In the genomic region with DNA sequence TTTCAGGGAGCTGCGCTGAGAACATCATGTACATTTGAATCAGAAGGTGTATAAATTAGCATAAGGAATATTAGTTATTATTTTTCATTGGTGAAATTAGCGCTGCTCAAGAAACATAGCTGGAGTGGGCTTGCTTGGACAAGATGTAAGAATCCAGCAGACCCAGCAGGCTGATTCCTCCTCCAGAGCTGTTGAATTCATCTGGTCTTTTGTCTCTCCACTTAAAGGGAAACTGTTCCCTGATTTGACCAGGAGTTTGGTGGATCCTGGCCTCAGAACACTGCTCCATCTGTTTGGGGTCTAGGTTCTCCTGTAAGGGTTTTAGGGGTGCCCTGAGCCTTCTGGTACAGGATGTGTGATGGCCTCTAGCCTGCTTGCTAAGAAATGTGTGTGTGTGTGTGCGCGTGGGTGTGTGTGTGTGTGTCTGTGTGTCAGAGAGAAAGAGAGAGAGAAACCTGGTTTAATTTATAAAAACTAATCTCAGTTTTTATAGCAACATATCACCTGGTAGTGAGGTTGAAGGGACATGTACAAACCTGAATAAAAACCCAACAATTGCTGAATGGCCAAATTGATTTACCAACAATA, we compare ENCODE assay signal across 24 cellular contexts. TPM values are rescaled to one million over a fixed set of nuclear protein-coding genes. Genes with fewer than 3 reads are reported as not detected.
DNase-seq lines count a peak whose midpoint lies in the region; ATAC-seq, FAIRE-seq and TF ChIP-seq lines count a peak whose summit lies in the region.
"Had no signal": no experiment of that assay in that cellular context is flagged by ENCODE, and none has a peak within 500 bp of the region (broad histone marks: within the 10 kb centered on the region; RNA-seq: fewer than 3 reads in every experiment).

No MANE protein-coding gene starts in this region.

- no peaks in the 10 kb centered on the region for H3K27me3 ChIP-seq in naive thymus-derived CD4-positive, alpha-beta T cell (ENCODE audit: control insufficient read depth in 2 of 2, insufficient read depth in 2 of 2, low read length in 2 of 2)
- H3K27me3 ChIP-seq: BLaER1 treated with 17β-estradiol and CSF1 and Interleukin-3, amounts not matched to agents 10 nM and 100 nM; cardiac muscle cell; dorsolateral prefrontal cortex; sigmoid colon had no signal

- CTCF ChIA-PET in activated CD8-positive, alpha-beta T cell treated with anti-CD3 and anti-CD28 coated beads for 36 hours (lab: Charles Lee), result interaction anchor here (1.3 kb wide), 1 partner anchor 11 kb away, joined by 5 read pairs; no protein-coding TSS in a partner anchor
- CTCF ChIA-PET in naive thymus-derived CD4-positive, alpha-beta T cell (lab: Charles Lee), result interaction anchor here (1.0 to 1.4 kb wide), 6 partner anchors 12 to 105 kb away, joined by 3 read pairs; no protein-coding TSS in a partner anchor

- H3K4me3 Mint-ChIP-seq in activated T-cell treated with anti-CD3 and anti-CD28 coated beads, Interleukin-2, amount 50 U/mL, for 24 hours, result no peak overlapping the region
- H3K4me3 Mint-ChIP-seq in activated CD8-positive, alpha-beta T cell treated with anti-CD3 and anti-CD28 coated beads for 36 hours, result no peak overlapping the region
- peak overlapping the region in 7 of 10 donors; percentile 31 to 99 (median 54) for H3K4me3 Mint-ChIP-seq in naive thymus-derived CD4-positive, alpha-beta T cell
- H3K4me3 Mint-ChIP-seq: activated T-cell treated with anti-CD3 and anti-CD28 coated beads, Interleukin-2, amount 50 U/mL, for 4 hours had no signal

- no peak overlapping the region for H3K4me3 ChIP-seq in naive thymus-derived CD4-positive, alpha-beta T cell (ENCODE audit: low read length)
- H3K4me3 ChIP-seq: BLaER1 treated with 17β-estradiol and CSF1 and Interleukin-3, amounts not matched to agents 10 nM and 100 nM; cardiac muscle cell; dorsolateral prefrontal cortex; sigmoid colon had no signal

- peak; percentile 24 for FAIRE-seq in GM12892 (lab: Jason Lieb, UNC)
- FAIRE-seq: islet of Langerhans, urothelium cell line had no signal

- no peak for DNase-seq in activated T-cell treated with anti-CD3 and anti-CD28 coated beads, Interleukin-2, amount 50 U/mL, for 24 hours
- DNase-seq in activated T-cell treated with anti-CD3 and anti-CD28 coated beads for 4 hours, result no peak
- DNase-seq in GM12892 (ENCODE audit: insufficient read length), result no peak
- DNase-seq in activated CD8-positive, alpha-beta T cell treated with anti-CD3 and anti-CD28 coated beads for 36 hours, result peak; percentile 75
- DNase-seq in naive thymus-derived CD4-positive, alpha-beta T cell, result no peak
- DNase-seq in NCI-H2227 treated with DMSO at 0.1 percent for 48 hours (lab: John Stamatoyannopoulos, UW), result no peak
- DNase-seq in T-helper 9 cell, result no peak
- DNase-seq: activated CD4-positive, CD25-positive, alpha-beta regulatory T cell treated with anti-CD3 and anti-CD28 coated beads, Interleukin-2, amount 50 U/mL, for 72 hours; activated T-cell treated with anti-CD3 and anti-CD28 coated beads, Interleukin-2, amount 50 U/mL, for 4 hours; dorsolateral prefrontal cortex; GDM1; H7; hippocampal formation; NCI-H1105 treated with DMSO at 0.1 percent for 48 hours; NCI-H2171; NCI-H748 treated with DMSO at 0.1 percent for 48 hours; sigmoid colon; T1000 had no signal

- peak; percentile 37 for ATAC-seq in activated CD8-positive, alpha-beta T cell treated with anti-CD3 and anti-CD28 coated beads for 36 hours
- ATAC-seq in naive thymus-derived CD4-positive, alpha-beta T cell, result no peak
- ATAC-seq in SK-N-SH treated with all-trans-retinoic acid at 6 μM for 48 hours, result no peak
- ATAC-seq: foreskin keratinocyte had no signal

- intact Hi-C loops in activated CD8-positive, alpha-beta T cell treated with anti-CD3 and anti-CD28 coated beads for 36 hours (cut with micrococcal nuclease), result no loop called here
- intact Hi-C loops in naive thymus-derived CD4-positive, alpha-beta T cell (cut with micrococcal nuclease), result no loop called here

- H3K4me1 Mint-ChIP-seq in activated T-cell treated with anti-CD3 and anti-CD28 coated beads, Interleukin-2, amount 50 U/mL, for 24 hours (ENCODE audit: low read depth), result peaks cover 67% of the 10 kb centered on the region
- H3K4me1 Mint-ChIP-seq in activated CD8-positive, alpha-beta T cell treated with anti-CD3 and anti-CD28 coated beads for 36 hours (ENCODE audit: low read depth), result peaks cover 46% of the 10 kb centered on the region
- peaks cover 48 to 89% (median 67%) of the 10 kb centered on the region in 7 donors for H3K4me1 Mint-ChIP-seq in naive thymus-derived CD4-positive, alpha-beta T cell

- TF ChIP-seq CTCF in activated CD8-positive, alpha-beta T cell treated with anti-CD3 and anti-CD28 coated beads for 36 hours (IDR thresholded peaks at IDR 0.05), result no peak

- H3K36me3 ChIP-seq in naive thymus-derived CD4-positive, alpha-beta T cell (ENCODE audit: control insufficient read depth in 2 of 3, insufficient read depth in 3 of 3, low read length in 3 of 3), result peaks cover 0 to 3% (median 0%) of the 10 kb centered on the region in 3 experiments
- H3K36me3 ChIP-seq: BLaER1 treated with 17β-estradiol and CSF1 and Interleukin-3, amounts not matched to agents 10 nM and 100 nM; cardiac muscle cell; sigmoid colon had no signal

- peaks cover 9% of the 10 kb centered on the region for H3K36me3 Mint-ChIP-seq in activated T-cell treated with anti-CD3 and anti-CD28 coated beads, Interleukin-2, amount 50 U/mL, for 24 hours (ENCODE audit: low read depth)
- H3K36me3 Mint-ChIP-seq in activated CD8-positive, alpha-beta T cell treated with anti-CD3 and anti-CD28 coated beads for 36 hours (ENCODE audit: low read depth), result peaks cover 23% of the 10 kb centered on the region
- peaks cover 8 to 76% (median 51%) of the 10 kb centered on the region in 5 donors for H3K36me3 Mint-ChIP-seq in naive thymus-derived CD4-positive, alpha-beta T cell

- no peaks in the 10 kb centered on the region for H3K9me3 Mint-ChIP-seq in activated T-cell treated with anti-CD3 and anti-CD28 coated beads, Interleukin-2, amount 50 U/mL, for 24 hours
- H3K9me3 Mint-ChIP-seq in activated CD8-positive, alpha-beta T cell treated with anti-CD3 and anti-CD28 coated beads for 36 hours, result no peaks in the 10 kb centered on the region
- peaks cover 0 to 3% (median 0%) of the 10 kb centered on the region in 11 donors for H3K9me3 Mint-ChIP-seq in naive thymus-derived CD4-positive, alpha-beta T cell
- H3K9me3 Mint-ChIP-seq: activated T-cell treated with anti-CD3 and anti-CD28 coated beads, Interleukin-2, amount 50 U/mL, for 4 hours had no signal

- H3K4me1 ChIP-seq in naive thymus-derived CD4-positive, alpha-beta T cell (ENCODE audit: control insufficient read depth in 2 of 2, insufficient read depth in 2 of 2, low read length in 2 of 2), result peaks cover 8 to 58% of the 10 kb centered on the region in 2 donors
- H3K4me1 ChIP-seq: sigmoid colon had no signal

- H3K9me3 ChIP-seq in naive thymus-derived CD4-positive, alpha-beta T cell (ENCODE audit: control insufficient read depth in 2 of 3, low read length in 3 of 3), result peaks cover 0 to under 1% (median 0%) of the 10 kb centered on the region in 3 experiments
- H3K9me3 ChIP-seq: sigmoid colon had no signal

- POLR2A ChIA-PET in activated CD8-positive, alpha-beta T cell treated with anti-CD3 and anti-CD28 coated beads for 36 hours (lab: Charles Lee), result interaction anchor here (1.3 to 3.2 kb wide), 3 partner anchors 8 to 12 kb away, joined by 4 to 15 read pairs (median 4); a partner anchor contains a TSS
- POLR2A ChIA-PET in naive thymus-derived CD4-positive, alpha-beta T cell (lab: Charles Lee), result interaction anchor here (0.7 to 15.0 kb wide), 6 partner anchors 13 to 77 kb away, joined by 3 to 425 read pairs (median 6); no protein-coding TSS in a partner anchor

- peak overlapping the region; percentile 72 for H3K27ac Mint-ChIP-seq in activated T-cell treated with anti-CD3 and anti-CD28 coated beads, Interleukin-2, amount 50 U/mL, for 24 hours
- peak overlapping the region; percentile 64 for H3K27ac Mint-ChIP-seq in activated CD8-positive, alpha-beta T cell treated with anti-CD3 and anti-CD28 coated beads for 36 hours
- peak overlapping the region; percentile 10 to 100 (median 94) for H3K27ac Mint-ChIP-seq in naive thymus-derived CD4-positive, alpha-beta T cell

- no peaks in the 10 kb centered on the region for H3K27me3 Mint-ChIP-seq in activated T-cell treated with anti-CD3 and anti-CD28 coated beads, Interleukin-2, amount 50 U/mL, for 24 hours
- no peaks in the 10 kb centered on the region for H3K27me3 Mint-ChIP-seq in activated CD8-positive, alpha-beta T cell treated with anti-CD3 and anti-CD28 coated beads for 36 hours
- H3K27me3 Mint-ChIP-seq in naive thymus-derived CD4-positive, alpha-beta T cell, result no peaks in the 10 kb centered on the region

- H3K27ac ChIP-seq in naive thymus-derived CD4-positive, alpha-beta T cell (ENCODE audit: low read depth, low read length), result peak overlapping the region; percentile 83
- H3K27ac ChIP-seq: BLaER1 treated with 17β-estradiol and CSF1 and Interleukin-3, amounts not matched to agents 10 nM and 100 nM; cardiac muscle cell; dorsolateral prefrontal cortex; foreskin keratinocyte; sigmoid colon had no signal

- TF ChIP-seq POLR2A in GM12892 (IDR thresholded peaks at IDR 0.05; ENCODE audit: low read depth, low read length), result no peak

TF ChIP-seq in SK-N-SH treated with all-trans-retinoic acid at 6 μM for 48 hours, 23 proteins besides CTCF, POLR2A, EP300 and RAD21 (continues in another document):
- no peak for TF ChIP-seq PPARA (CRISPR knock-in tag; IDR thresholded peaks at IDR 0.05; ENCODE audit: borderline replicate concordance)
- no peak for TF ChIP-seq GLIS3 (CRISPR knock-in tag; IDR thresholded peaks at IDR 0.05)
- no peak for TF ChIP-seq ZC3H10 (CRISPR knock-in tag; IDR thresholded peaks at IDR 0.05)

RNA-seq across cellular contexts. Expression of a gene that starts 8.3 kb away (rescaled TPM):
- 61.4 TPM for polyA plus RNA-seq in GM12892 (2012; ENCODE audit: missing spikeins)
- total RNA-seq in activated CD8-positive, alpha-beta T cell treated with anti-CD3 and anti-CD28 coated beads for 36 hours, result 10 to 100 TPM; 61.1 to 64.6 TPM
- 100 to 1,000 TPM; 179 to 555 (median 375) TPM for total RNA-seq in naive thymus-derived CD4-positive, alpha-beta T cell
- 100 to 1,000 TPM; 165 to 249 TPM for polyA plus RNA-seq in naive thymus-derived CD4-positive, alpha-beta T cell

Comparison
In these comparisons a context has a peak if more than half of its experiments do, and no peak if none do; other contexts are left out.
1. H3K4me3 Mint-ChIP-seq: peak in naive thymus-derived CD4-positive, alpha-beta T cell (7 of 10); none in activated T-cell treated with anti-CD3 and anti-CD28 coated beads, Interleukin-2, amount 50 U/mL, for 24 hours (single experiment) and activated CD8-positive, alpha-beta T cell treated with anti-CD3 and anti-CD28 coated beads for 36 hours (single experiment).
2. Peak in every context shown above with its lines, with median percentiles within 50 percentile points of each other: H3K27ac Mint-ChIP-seq.